Comparison of ENCODE assay signal across 17 cellular contexts in genomic region chr2:221546505-221547225, GRCh38. TPM values are rescaled to one million over a fixed set of nuclear protein-coding genes. Genes with fewer than 3 reads are reported as not detected.
DNase-seq lines count a peak whose midpoint lies in the region; ATAC-seq and TF ChIP-seq lines count a peak whose summit lies in the region.
"Had no signal": no experiment of that assay in that cellular context is flagged by ENCODE, and none has a peak within 500 bp of the region (broad histone marks: within the 10 kb centered on the region; RNA-seq: fewer than 3 reads in every experiment).

No MANE protein-coding gene starts in this region.

- H3K36me3 Mint-ChIP-seq in activated T-cell treated with anti-CD3 and anti-CD28 coated beads, Interleukin-2, amount 50 U/mL, for 72 hours (ENCODE audit: insufficient read depth in 2 of 2) = no peaks in the 10 kb centered on the region
- peaks cover 1% of the 10 kb centered on the region for H3K36me3 Mint-ChIP-seq in central memory CD8-positive, alpha-beta T cell (ENCODE audit: insufficient read depth)
- peaks cover 17% of the 10 kb centered on the region for H3K36me3 Mint-ChIP-seq in neural crest cell (ENCODE audit: low read depth)

- peak; percentile 57 to 61 for ATAC-seq in activated T-cell treated with anti-CD3 and anti-CD28 coated beads, Interleukin-2, amount 50 U/mL, for 72 hours (replicated peaks in 1 of 2)
- peak; percentile 74 for ATAC-seq in central memory CD8-positive, alpha-beta T cell (replicated peaks; ENCODE audit: extremely low read depth, poor library complexity, severe bottlenecking)
- no peak for ATAC-seq in GM18870 (IDR thresholded peaks at IDR 0.05; ENCODE audit: unreplicated experiment)
- ATAC-seq: A549 had no signal

- H3K27me3 Mint-ChIP-seq in activated T-cell treated with anti-CD3 and anti-CD28 coated beads, Interleukin-2, amount 50 U/mL, for 72 hours (ENCODE audit: low read depth) = no peaks in the 10 kb centered on the region
- no peaks in the 10 kb centered on the region for H3K27me3 Mint-ChIP-seq in central memory CD8-positive, alpha-beta T cell
- H3K27me3 Mint-ChIP-seq in neural crest cell (ENCODE audit: low read depth) = no peaks in the 10 kb centered on the region
- H3K27me3 Mint-ChIP-seq: B cell, progenitor cell of endocrine pancreas had no signal

- no peak for TF ChIP-seq CTCF in neural crest cell (conservative IDR thresholded peaks at IDR 0.05)

- H3K27ac Mint-ChIP-seq in activated T-cell treated with anti-CD3 and anti-CD28 coated beads, Interleukin-2, amount 50 U/mL, for 72 hours = peak overlapping the region; percentile 38
- no peak overlapping the region for H3K27ac Mint-ChIP-seq in central memory CD8-positive, alpha-beta T cell (ENCODE audit: low read depth)
- no peak overlapping the region for H3K27ac Mint-ChIP-seq in neural crest cell (ENCODE audit: unreplicated experiment)
- H3K27ac Mint-ChIP-seq: activated CD4-positive, alpha-beta T cell treated with anti-CD3 and anti-CD28 coated beads, Interleukin-2, amount 10 ng/mL, durations not matched to agents 24 days and 14 days; B cell; mesothelial cell of epicardium; progenitor cell of endocrine pancreas had no signal

- peaks cover 14% of the 10 kb centered on the region for H3K4me1 Mint-ChIP-seq in activated T-cell treated with anti-CD3 and anti-CD28 coated beads, Interleukin-2, amount 50 U/mL, for 72 hours (ENCODE audit: low read depth)
- peaks cover 25% of the 10 kb centered on the region for H3K4me1 Mint-ChIP-seq in central memory CD8-positive, alpha-beta T cell
- H3K4me1 Mint-ChIP-seq in neural crest cell = peaks cover 25% of the 10 kb centered on the region
- H3K4me1 Mint-ChIP-seq: mesothelial cell of epicardium had no signal

- no peaks in the 10 kb centered on the region for H3K9me3 Mint-ChIP-seq in activated T-cell treated with anti-CD3 and anti-CD28 coated beads, Interleukin-2, amount 50 U/mL, for 72 hours
- no peaks in the 10 kb centered on the region for H3K9me3 Mint-ChIP-seq in central memory CD8-positive, alpha-beta T cell
- peaks cover 3% of the 10 kb centered on the region for H3K9me3 Mint-ChIP-seq in neural crest cell
- H3K9me3 Mint-ChIP-seq: activated CD4-positive, alpha-beta T cell treated with anti-CD3 and anti-CD28 coated beads, Interleukin-2, amount 10 ng/mL, durations not matched to agents 24 days and 14 days had no signal

- no peak overlapping the region for H3K4me3 Mint-ChIP-seq in activated T-cell treated with anti-CD3 and anti-CD28 coated beads, Interleukin-2, amount 50 U/mL, for 72 hours
- no peak overlapping the region for H3K4me3 Mint-ChIP-seq in central memory CD8-positive, alpha-beta T cell
- peak overlapping the region; percentile 1 for H3K4me3 Mint-ChIP-seq in neural crest cell
- H3K4me3 Mint-ChIP-seq: activated CD4-positive, alpha-beta T cell treated with anti-CD3 and anti-CD28 coated beads, Interleukin-2, amount 10 ng/mL, durations not matched to agents 24 days and 14 days; B cell; mesothelial cell of epicardium had no signal

- no peak for DNase-seq in activated T-cell treated with anti-CD3 and anti-CD28 coated beads, Interleukin-2, amount 50 U/mL, for 72 hours
- DNase-seq in activated T-cell treated with anti-CD3 and anti-CD28 coated beads for 4 hours (no peak), NCI-H2029 treated with DMSO at 0.1 percent for 48 hours (lab: John Stamatoyannopoulos, UW) (peak; percentile 8), neural crest cell (ENCODE audit: low read depth, low spot score) (no peak), HT-29 (ENCODE audit: low spot score) (no peak), mucosa of gallbladder (ENCODE audit: low spot score) (no peak)
- DNase-seq in central memory CD8-positive, alpha-beta T cell (ENCODE audit: low spot score in 2 of 2) = no peak
- DNase-seq: activated CD4-positive, alpha-beta T cell treated with anti-CD3 and anti-CD28 coated beads, Interleukin-2, amount 10 ng/mL, durations not matched to agents 24 days and 14 days; Caco-2; cortex of kidney; KBM-7; NCI-H1694 had no signal

RNA-seq across cellular contexts. Expression of gene EPHA4, which starts 25.4 kb away (rescaled TPM):
- total RNA-seq in activated T-cell treated with anti-CD3 and anti-CD28 coated beads, Interleukin-2, amount 50 U/mL, for 72 hours = 1 to 10 TPM; 3.4 to 6.6 TPM
- total RNA-seq in neural crest cell (105 and 108 TPM in 2 replicates), mucosa of gallbladder (9.0 TPM)
- total RNA-seq in HT-29 (2014; rRNA removed; shearing (Covaris generic)) = 0.41 TPM in 1 of 2 replicates, not detected in the other

Comparison
In these comparisons a context has a peak if more than half of its experiments do, and no peak if none do; other contexts are left out.
1. RNA of gene EPHA4, which starts 25.4 kb away (total RNA-seq): 105 to 108 TPM in neural crest cell; 9.0 TPM in mucosa of gallbladder (single experiment), 3.4 to 6.6 TPM in activated T-cell treated with anti-CD3 and anti-CD28 coated beads, Interleukin-2, amount 50 U/mL, for 72 hours and 0.41 TPM in HT-29; every median in the first group is over 10 times any median in the second.